In genomic region chr4:107900067-107900466, GRCh38 we compare ENCODE assay signal across 19 cellular contexts.
"Had no signal": no experiment of that assay in that cellular context is flagged by ENCODE, and none has a peak within 500 bp of the region (broad histone marks: within the 10 kb centered on the region; RNA-seq: fewer than 3 reads in every experiment).

No MANE protein-coding gene starts in this region.

- H3K4me3 Mint-ChIP-seq: activated naive CD4-positive, alpha-beta T cell treated with anti-CD3 and anti-CD28 coated beads for 36 hours; activated naive CD8-positive, alpha-beta T cell treated with anti-CD3 and anti-CD28 coated beads, Interleukin-2, amount 50 U/mL, for 24 hours; naive thymus-derived CD8-positive, alpha-beta T cell had no signal

- H3K27ac ChIP-seq: ascending aorta, breast epithelium, SK-N-MC, upper lobe of left lung had no signal

- H3K4me1 Mint-ChIP-seq: naive thymus-derived CD8-positive, alpha-beta T cell had no signal

- H3K9me3 ChIP-seq: ascending aorta, breast epithelium, upper lobe of left lung had no signal

- DNase-seq: activated CD4-positive, CD25-positive, alpha-beta regulatory T cell treated with anti-CD3 and anti-CD28 coated beads, Interleukin-2, amount 50 U/mL, for 72 hours; activated naive CD4-positive, alpha-beta T cell treated with anti-CD3 and anti-CD28 coated beads for 36 hours; activated naive CD8-positive, alpha-beta T cell treated with anti-CD3 and anti-CD28 coated beads, Interleukin-2, amount 50 U/mL, for 24 hours; dermis blood vessel endothelial cell; erythroblast; hypothalamus; left colon; naive thymus-derived CD8-positive, alpha-beta T cell; retina; stimulated activated CD4-positive, alpha-beta T cell treated with anti-CD3 and anti-CD28 coated beads, Interleukin-4, amount 100 ng/mL, for 1 hour; stimulated activated naive CD4-positive, alpha-beta T cell; T-helper 1 cell; T1000; upper lobe of left lung had no signal

- H3K36me3 ChIP-seq: ascending aorta, breast epithelium had no signal

- H3K27me3 ChIP-seq: ascending aorta, breast epithelium, upper lobe of left lung had no signal

- H3K4me1 ChIP-seq: breast epithelium had no signal

- H3K4me3 ChIP-seq: ascending aorta, breast epithelium, lung, SK-N-MC, upper lobe of left lung had no signal

- ATAC-seq: activated naive CD8-positive, alpha-beta T cell treated with anti-CD3 and anti-CD28 coated beads, Interleukin-2, amount 50 U/mL, for 24 hours; left colon; naive thymus-derived CD8-positive, alpha-beta T cell had no signal

- H3K27ac Mint-ChIP-seq: activated naive CD4-positive, alpha-beta T cell treated with anti-CD3 and anti-CD28 coated beads for 36 hours; activated naive CD8-positive, alpha-beta T cell treated with anti-CD3 and anti-CD28 coated beads, Interleukin-2, amount 50 U/mL, for 24 hours; activated T-helper 2 cell treated with anti-CD3 and anti-CD28 coated beads, Interferon-gamma antibody, Interleukin-2, Interleukin-4, amounts not matched to agents 10 μg/mL and 5 μg/mL and 100 μg/mL, durations not matched to agents 14 hours and 24 hours and 36 hours; naive thymus-derived CD8-positive, alpha-beta T cell had no signal
